Comparison of ENCODE assay signal across 12 cellular contexts in genomic region chr5:122163151-122164069, GRCh38. TPM values are rescaled to one million over a fixed set of nuclear protein-coding genes. Genes with fewer than 3 reads are reported as not detected.
DNase-seq lines count a peak whose midpoint lies in the region; ATAC-seq, FAIRE-seq and TF ChIP-seq lines count a peak whose summit lies in the region.
"Had no signal": no experiment of that assay in that cellular context is flagged by ENCODE, and none has a peak within 500 bp of the region (broad histone marks: within the 10 kb centered on the region; RNA-seq: fewer than 3 reads in every experiment).

No MANE protein-coding gene starts in this region.

- H3K18ac ChIP-seq in mesenchymal stem cell (ENCODE audit: low read depth in 1 of 2, low read length in 2 of 2), result peak overlapping the region in 1 of 2 experiments; percentile 73

- no peak overlapping the region for H3K14ac ChIP-seq in mesenchymal stem cell (ENCODE audit: low read length in 2 of 2)

- no peaks in the 10 kb centered on the region for H3K79me1 ChIP-seq in mesenchymal stem cell (replicated peaks; ENCODE audit: low read length, poor library complexity, severe bottlenecking)

- H2AFZ ChIP-seq in ACC112 (ENCODE audit: low read length, unreplicated experiment), result peak overlapping the region; percentile 64
- no peak overlapping the region for H2AFZ ChIP-seq in mesenchymal stem cell (ENCODE audit: low read depth, low read length)
- H2AFZ ChIP-seq: parathyroid adenoma had no signal

- H3K4me2 ChIP-seq in mesenchymal stem cell (ENCODE audit: low read length, poor library complexity, severe bottlenecking), result no peak overlapping the region

- no peak for TF ChIP-seq CTCF in LNCaP clone FGC (IDR thresholded peaks at IDR 0.05; ENCODE audit: control insufficient read depth, extremely low read depth, insufficient read depth)
- TF ChIP-seq CTCF in colonic mucosa (IDR thresholded peaks at IDR 0.05), result no peak
- no peak for TF ChIP-seq CTCF in CD8-positive, alpha-beta T cell (IDR thresholded peaks at IDR 0.05)

- H3K4ac ChIP-seq in mesenchymal stem cell (ENCODE audit: low read depth in 1 of 2, low read length in 2 of 2), result peak overlapping the region; percentile 75

- H4K8ac ChIP-seq in mesenchymal stem cell (ENCODE audit: low read length), result peak overlapping the region; percentile 76

- CTCF ChIA-PET in CD8-positive, alpha-beta T cell (lab: Charles Lee), result no interaction called here

- POLR2A ChIA-PET in CD8-positive, alpha-beta T cell (lab: Charles Lee), result no interaction called here

- no peak overlapping the region for H3K23ac ChIP-seq in mesenchymal stem cell (ENCODE audit: low read length in 2 of 2)

- no peaks in the 10 kb centered on the region for H3K4me1 Mint-ChIP-seq in activated T-cell treated with anti-CD3 and anti-CD28 coated beads, Interleukin-2, amount 50 U/mL, for 4 hours (ENCODE audit: low read depth)
- no peaks in the 10 kb centered on the region for H3K4me1 Mint-ChIP-seq in CD8-positive, alpha-beta T cell (ENCODE audit: low read depth)

- no peak overlapping the region for H3K27ac Mint-ChIP-seq in CD8-positive, alpha-beta T cell

- H3K27ac ChIP-seq in ACC112 (ENCODE audit: low read depth, low read length) (peak overlapping the region; percentile 90), colonic mucosa (peak overlapping the region; percentile 18), mesenchymal stem cell (ENCODE audit: low read length, poor library complexity, severe bottlenecking) (peak overlapping the region; percentile 99)
- H3K27ac ChIP-seq in CD8-positive, alpha-beta T cell (ENCODE audit: low read depth, low read length), result no peak overlapping the region
- H3K27ac ChIP-seq: parathyroid adenoma, WERI-Rb-1 had no signal

- no peaks in the 10 kb centered on the region for H3K27me3 Mint-ChIP-seq in activated T-cell treated with anti-CD3 and anti-CD28 coated beads, Interleukin-2, amount 50 U/mL, for 4 hours (ENCODE audit: low read depth)
- H3K27me3 Mint-ChIP-seq in CD8-positive, alpha-beta T cell (ENCODE audit: low read depth), result no peaks in the 10 kb centered on the region

- H3K27me3 ChIP-seq in ACC112 (ENCODE audit: insufficient read depth, low read length), result no peaks in the 10 kb centered on the region
- H3K27me3 ChIP-seq in colonic mucosa, result no peaks in the 10 kb centered on the region
- H3K27me3 ChIP-seq in mesenchymal stem cell (ENCODE audit: control insufficient read depth in 1 of 2, insufficient read depth in 1 of 2, low read length in 2 of 2), result no peaks in the 10 kb centered on the region
- no peaks in the 10 kb centered on the region for H3K27me3 ChIP-seq in CD8-positive, alpha-beta T cell (ENCODE audit: insufficient read depth, low read length)

- intact Hi-C loops in colonic mucosa (cut with DNase I), result no loop called here
- intact Hi-C loops in CD8-positive, alpha-beta T cell (cut with DNase I, micrococcal nuclease), result no loop called here

- H4K91ac ChIP-seq in mesenchymal stem cell (ENCODE audit: low read length), result peak overlapping the region; percentile 75

- peaks cover 38% of the 10 kb centered on the region for H3K4me1 ChIP-seq in ACC112 (ENCODE audit: control insufficient read depth, insufficient read depth, low read length, unreplicated experiment)
- H3K4me1 ChIP-seq in colonic mucosa, result no peaks in the 10 kb centered on the region
- H3K4me1 ChIP-seq in mesenchymal stem cell (ENCODE audit: control insufficient read depth, insufficient read depth, low read depth, low read length), result peaks cover 9% of the 10 kb centered on the region
- H3K4me1 ChIP-seq in CD8-positive, alpha-beta T cell (ENCODE audit: insufficient read depth, low read length), result no peaks in the 10 kb centered on the region
- H3K4me1 ChIP-seq: parathyroid adenoma had no signal

- no peaks in the 10 kb centered on the region for H3K79me2 ChIP-seq in ACC112 (ENCODE audit: control insufficient read depth, insufficient read depth, low read length, unreplicated experiment)
- H3K79me2 ChIP-seq: parathyroid adenoma had no signal

- DNase-seq in LNCaP clone FGC (ENCODE audit: low read depth), result peak; percentile 15
- no peak for DNase-seq in colonic mucosa
- peak; percentile 91 for DNase-seq in mesenchymal stem cell
- no peak for DNase-seq in activated T-cell treated with anti-CD3 and anti-CD28 coated beads, Interleukin-2, amount 50 U/mL, for 4 hours
- DNase-seq in stimulated activated CD8-positive, alpha-beta memory T cell treated with anti-CD3 and anti-CD28 coated beads, Interleukin-4, amount 100 ng/mL, for 48 hours, result no peak
- no peak for DNase-seq in CD8-positive, alpha-beta T cell
- no peak for DNase-seq in GM12891 (ENCODE audit: insufficient read length, low spot score)
- DNase-seq: MM.1S, WERI-Rb-1 had no signal

- H3K36me3 Mint-ChIP-seq in activated T-cell treated with anti-CD3 and anti-CD28 coated beads, Interleukin-2, amount 50 U/mL, for 4 hours (ENCODE audit: insufficient read depth), result no peaks in the 10 kb centered on the region
- no peaks in the 10 kb centered on the region for H3K36me3 Mint-ChIP-seq in CD8-positive, alpha-beta T cell

- H2AK5ac ChIP-seq in mesenchymal stem cell (ENCODE audit: low read length, severe bottlenecking), result peak overlapping the region; percentile 90

- no peak for TF ChIP-seq POLR2A in GM12891 (IDR thresholded peaks at IDR 0.05; ENCODE audit: low read depth, low read length)

- no peaks in the 10 kb centered on the region for H3K9me3 Mint-ChIP-seq in activated T-cell treated with anti-CD3 and anti-CD28 coated beads, Interleukin-2, amount 50 U/mL, for 4 hours
- H3K9me3 Mint-ChIP-seq in CD8-positive, alpha-beta T cell, result no peaks in the 10 kb centered on the region

- H3K4me3 ChIP-seq in ACC112 (ENCODE audit: low read depth, low read length) (peak overlapping the region; percentile 51), LNCaP clone FGC (ENCODE audit: low read depth, low read length) (no peak overlapping the region), colonic mucosa (no peak overlapping the region), mesenchymal stem cell (ENCODE audit: insufficient read depth in 1 of 2, low read depth in 1 of 2, low read length in 2 of 2) (peak overlapping the region in 1 of 2 experiments; percentile 36)
- no peak overlapping the region for H3K4me3 ChIP-seq in CD8-positive, alpha-beta T cell (ENCODE audit: low read depth, low read length)

- peak overlapping the region; percentile 53 to 66 for H2BK12ac ChIP-seq in mesenchymal stem cell (ENCODE audit: low read length in 2 of 2)

- FAIRE-seq in GM12891 (lab: Jason Lieb, UNC), result no peak
- FAIRE-seq: colon had no signal

- H3K4me3 Mint-ChIP-seq in activated T-cell treated with anti-CD3 and anti-CD28 coated beads, Interleukin-2, amount 50 U/mL, for 4 hours, result no peak overlapping the region
- H3K4me3 Mint-ChIP-seq in CD8-positive, alpha-beta T cell, result no peak overlapping the region

- H3K9ac ChIP-seq in colonic mucosa (ENCODE audit: low read depth in 2 of 2, low read length in 2 of 2) (no peak overlapping the region), mesenchymal stem cell (ENCODE audit: low read length) (peak overlapping the region; percentile 66)
- H3K9ac ChIP-seq: parathyroid adenoma had no signal

- H2BK15ac ChIP-seq in mesenchymal stem cell (ENCODE audit: low read depth, poor library complexity, severe bottlenecking), result no peak overlapping the region

- 20% methylated on average over 4 of the region's 4 CpGs for WGBS in mesenchymal stem cell

- H2BK5ac ChIP-seq in mesenchymal stem cell (ENCODE audit: low read depth, low read length, poor library complexity, severe bottlenecking), result peak overlapping the region; percentile 96

- H3K9me3 ChIP-seq in colonic mucosa, result no peaks in the 10 kb centered on the region
- H3K9me3 ChIP-seq in mesenchymal stem cell (ENCODE audit: control insufficient read depth, low read length), result no peaks in the 10 kb centered on the region
- H3K9me3 ChIP-seq in CD8-positive, alpha-beta T cell (ENCODE audit: low read length), result no peaks in the 10 kb centered on the region

- H3K36me3 ChIP-seq in ACC112 (ENCODE audit: insufficient read depth, low read length), result no peaks in the 10 kb centered on the region
- no peaks in the 10 kb centered on the region for H3K36me3 ChIP-seq in colonic mucosa
- H3K36me3 ChIP-seq in mesenchymal stem cell (ENCODE audit: control insufficient read depth in 1 of 2, insufficient read depth in 2 of 2, low read depth in 1 of 2, low read length in 2 of 2), result no peaks in the 10 kb centered on the region
- H3K36me3 ChIP-seq in CD8-positive, alpha-beta T cell (ENCODE audit: insufficient read depth, low read length), result no peaks in the 10 kb centered on the region
- H3K36me3 ChIP-seq: WERI-Rb-1 had no signal

- H2BK120ac ChIP-seq in mesenchymal stem cell (ENCODE audit: low read depth, low read length), result peak overlapping the region; percentile 76

- no peak for ATAC-seq in activated T-cell treated with anti-CD3 and anti-CD28 coated beads, Interleukin-2, amount 50 U/mL, for 4 hours
- ATAC-seq in CD8-positive, alpha-beta T cell, result no peak

TF ChIP-seq in GM12891, 5 proteins besides CTCF, POLR2A, EP300 and RAD21:
- no peak for TF ChIP-seq POLR2AphosphoS5 (IDR thresholded peaks at IDR 0.05; ENCODE audit: low read depth, low read length)
- no peak for TF ChIP-seq TAF1 (IDR thresholded peaks at IDR 0.05; ENCODE audit: low read depth, low read length)
- no peak for TF ChIP-seq PAX5 (IDR thresholded peaks at IDR 0.05; ENCODE audit: insufficient read depth, low read length, severe bottlenecking)
- no peak for TF ChIP-seq SPI1 (IDR thresholded peaks at IDR 0.05; ENCODE audit: low read depth, low read length)
- no peak for TF ChIP-seq POU2F2 (IDR thresholded peaks at IDR 0.05; ENCODE audit: low read depth, low read length)
TF ChIP-seq in GM12891: peak in this region for 0.

RNA-seq across cellular contexts. Expression of gene ZNF474, which starts 34.1 kb away (rescaled TPM):
- under 1 TPM in 1 of 2 donors, not detected in 1; 0.20 TPM for total RNA-seq in colonic mucosa
- 0.93 TPM for polyA plus RNA-seq in mesenchymal stem cell (2013, experiment 1 of 2)
- 0.85 TPM for polyA plus RNA-seq in mesenchymal stem cell (2013, experiment 2 of 2)
- under 1 TPM in 2 of 3 donors, not detected in 1; 0.25 to 0.40 TPM for total RNA-seq in activated T-cell treated with anti-CD3 and anti-CD28 coated beads, Interleukin-2, amount 50 U/mL, for 4 hours
- not detected for total RNA-seq in CD8-positive, alpha-beta T cell
- not detected for polyA plus RNA-seq in GM12891 (2012; ENCODE audit: low read depth, missing spikeins)

Comparison
In these comparisons a context has a peak if more than half of its experiments do, and no peak if none do; other contexts are left out.
1. DNase-seq: peak in LNCaP clone FGC (single experiment) and mesenchymal stem cell (single experiment); none in colonic mucosa (single experiment), activated T-cell treated with anti-CD3 and anti-CD28 coated beads, Interleukin-2, amount 50 U/mL, for 4 hours (single experiment), stimulated activated CD8-positive, alpha-beta memory T cell treated with anti-CD3 and anti-CD28 coated beads, Interleukin-4, amount 100 ng/mL, for 48 hours (single experiment), CD8-positive, alpha-beta T cell (0 of 7) and GM12891 (single experiment).